Comparison of ENCODE assay signal across 15 cellular contexts in genomic region chr11:69705246-69705856, GRCh38. TPM values are rescaled to one million over a fixed set of nuclear protein-coding genes. Genes with fewer than 3 reads are reported as not detected.
A peak's percentile ranks its signal among the peaks of the same experiment; 100 is the strongest.
DNase-seq lines count a peak whose midpoint lies in the region; ATAC-seq and TF ChIP-seq lines count a peak whose summit lies in the region.
"Had no signal": no experiment of that assay in that cellular context is flagged by ENCODE, and none has a peak within 500 bp of the region (broad histone marks: within the 10 kb centered on the region; RNA-seq: fewer than 3 reads in every experiment).

No MANE protein-coding gene starts in this region.

- no peak overlapping the region for H3K9ac ChIP-seq in colonic mucosa (ENCODE audit: low read depth in 2 of 2, low read length in 2 of 2)

- no peak for ATAC-seq in stimulated activated effector memory CD8-positive, alpha-beta T cell treated with anti-CD3 and anti-CD28 coated beads, Interleukin-12 subunit alpha, Interleukin-12 subunit beta, amount 100 ng/mL, for 72 hours
- ATAC-seq: stimulated activated naive B cell treated with anti-CD40 and anti-IgM and Interleukin-4, amounts not matched to agents 10 μg/mL and 1 μg/mL and 100 μg/mL, for 72 hours had no signal

- no peak for DNase-seq in activated naive CD4-positive, alpha-beta T cell treated with anti-CD3 and anti-CD28 coated beads, Interleukin-2, amount 50 U/mL, for 16 hours
- peak; percentile 81 for DNase-seq in NCI-H2227 (lab: John Stamatoyannopoulos, UW; ENCODE audit: unreplicated experiment)
- no peak for DNase-seq in hepatocyte (ENCODE audit: low spot score)
- no peak for DNase-seq in stimulated activated effector memory CD8-positive, alpha-beta T cell treated with anti-CD3 and anti-CD28 coated beads, Interleukin-12 subunit alpha, Interleukin-12 subunit beta, amount 100 ng/mL, for 72 hours (ENCODE audit: low spot score in 2 of 2)
- no peak for DNase-seq in activated T-cell treated with anti-CD3 and anti-CD28 coated beads, Interleukin-2, amount 50 U/mL, for 48 hours
- no peak for DNase-seq in colonic mucosa
- no peak for DNase-seq in tibial nerve (ENCODE audit: low spot score in 2 of 2)
- DNase-seq: midbrain; stimulated activated naive B cell treated with anti-CD40 and anti-IgM and Interleukin-4, amounts not matched to agents 10 μg/mL and 1 μg/mL and 100 μg/mL, for 72 hours had no signal

- no peak for TF ChIP-seq POLR2A in tibial nerve (IDR thresholded peaks at IDR 0.05)

- 31% methylated on average over 20 of the region's 20 CpGs for WGBS in hepatocyte (ENCODE audit: low lambda C conversion rate, missing lambda C conversion rate)
- 45% methylated on average over 20 of the region's 20 CpGs for WGBS in tibial nerve, 2 donors

- no peaks in the 10 kb centered on the region for H3K36me3 ChIP-seq in hepatocyte (replicated peaks; ENCODE audit: insufficient read depth, low read depth)
- no peaks in the 10 kb centered on the region for H3K36me3 ChIP-seq in colonic mucosa
- H3K36me3 ChIP-seq in tibial nerve = no peaks in the 10 kb centered on the region
- H3K36me3 ChIP-seq: HAP-1, MG63, upper lobe of left lung had no signal

- peaks cover 30% of the 10 kb centered on the region for H3K27me3 Mint-ChIP-seq in activated naive CD4-positive, alpha-beta T cell treated with anti-CD3 and anti-CD28 coated beads, Interleukin-2, amount 50 U/mL, for 24 hours

- H3K4me1 ChIP-seq in hepatocyte (ENCODE audit: insufficient read depth) (peaks cover 52% of the 10 kb centered on the region), colonic mucosa (peaks cover 10% of the 10 kb centered on the region), tibial nerve (peaks cover 0 to 45% (median 8%) of the 10 kb centered on the region in 4 donors)

- H3K27me3 ChIP-seq in hepatocyte = peaks cover 49% of the 10 kb centered on the region
- peaks cover 43% of the 10 kb centered on the region for H3K27me3 ChIP-seq in colonic mucosa
- peaks cover 2 to 67% of the 10 kb centered on the region in 2 donors for H3K27me3 ChIP-seq in tibial nerve

- H3K27ac ChIP-seq in hepatocyte = no peak overlapping the region
- H3K27ac ChIP-seq in colonic mucosa = no peak overlapping the region
- H3K27ac ChIP-seq in tibial nerve = no peak overlapping the region
- H3K27ac ChIP-seq: upper lobe of left lung had no signal

- peak overlapping the region; percentile 89 for H3K4me2 ChIP-seq in hepatocyte

- no peak overlapping the region for H2AFZ ChIP-seq in hepatocyte

- TF ChIP-seq EP300 in tibial nerve (IDR thresholded peaks at IDR 0.05) = no peak

- no peak for TF ChIP-seq CTCF in hepatocyte (IDR thresholded peaks at IDR 0.05; ENCODE audit: poor library complexity)
- no peak for TF ChIP-seq CTCF in colonic mucosa (IDR thresholded peaks at IDR 0.05)
- TF ChIP-seq CTCF in tibial nerve (IDR thresholded peaks at IDR 0.05) = no peak

- peaks cover 10% of the 10 kb centered on the region for H3K4me1 Mint-ChIP-seq in activated naive CD4-positive, alpha-beta T cell treated with anti-CD3 and anti-CD28 coated beads, Interleukin-2, amount 50 U/mL, for 24 hours
- H3K4me1 Mint-ChIP-seq in stimulated activated effector memory CD8-positive, alpha-beta T cell treated with anti-CD3 and anti-CD28 coated beads, Interleukin-12 subunit alpha, Interleukin-12 subunit beta, amount 100 ng/mL, for 72 hours = peaks cover 11% of the 10 kb centered on the region

- H3K9me3 Mint-ChIP-seq in activated naive CD4-positive, alpha-beta T cell treated with anti-CD3 and anti-CD28 coated beads, Interleukin-2, amount 50 U/mL, for 24 hours = no peaks in the 10 kb centered on the region
- no peaks in the 10 kb centered on the region for H3K9me3 Mint-ChIP-seq in stimulated activated effector memory CD8-positive, alpha-beta T cell treated with anti-CD3 and anti-CD28 coated beads, Interleukin-12 subunit alpha, Interleukin-12 subunit beta, amount 100 ng/mL, for 72 hours
- H3K9me3 Mint-ChIP-seq: stimulated activated naive B cell treated with anti-CD40 and anti-IgM and Interleukin-4, amounts not matched to agents 10 μg/mL and 1 μg/mL and 100 μg/mL, for 72 hours had no signal

- H3K4me3 Mint-ChIP-seq in activated naive CD4-positive, alpha-beta T cell treated with anti-CD3 and anti-CD28 coated beads, Interleukin-2, amount 50 U/mL, for 24 hours = peak overlapping the region; percentile 42
- peak overlapping the region; percentile 28 for H3K4me3 Mint-ChIP-seq in stimulated activated effector memory CD8-positive, alpha-beta T cell treated with anti-CD3 and anti-CD28 coated beads, Interleukin-12 subunit alpha, Interleukin-12 subunit beta, amount 100 ng/mL, for 72 hours

- H3K4me3 ChIP-seq in hepatocyte = no peak overlapping the region
- no peak overlapping the region for H3K4me3 ChIP-seq in colonic mucosa
- H3K4me3 ChIP-seq in tibial nerve = no peak overlapping the region
- H3K4me3 ChIP-seq: MG63 had no signal

- H3K9me2 ChIP-seq in hepatocyte (replicated peaks; ENCODE audit: insufficient read depth) = no peaks in the 10 kb centered on the region

- H3K36me3 Mint-ChIP-seq in activated naive CD4-positive, alpha-beta T cell treated with anti-CD3 and anti-CD28 coated beads, Interleukin-2, amount 50 U/mL, for 24 hours = no peaks in the 10 kb centered on the region
- H3K36me3 Mint-ChIP-seq in stimulated activated effector memory CD8-positive, alpha-beta T cell treated with anti-CD3 and anti-CD28 coated beads, Interleukin-12 subunit alpha, Interleukin-12 subunit beta, amount 100 ng/mL, for 72 hours = no peaks in the 10 kb centered on the region
- H3K36me3 Mint-ChIP-seq: stimulated activated naive B cell treated with anti-CD40 and anti-IgM and Interleukin-4, amounts not matched to agents 10 μg/mL and 1 μg/mL and 100 μg/mL, for 72 hours had no signal

- no peaks in the 10 kb centered on the region for H3K79me2 ChIP-seq in hepatocyte

- no peaks in the 10 kb centered on the region for H4K20me1 ChIP-seq in hepatocyte (ENCODE audit: insufficient read depth, poor library complexity, severe bottlenecking)

- H3K9me3 ChIP-seq in hepatocyte (ENCODE audit: low read depth) (no peaks in the 10 kb centered on the region), colonic mucosa (no peaks in the 10 kb centered on the region), tibial nerve (no peaks in the 10 kb centered on the region)
- H3K9me3 ChIP-seq: HAP-1, MG63, upper lobe of left lung had no signal

- intact Hi-C loops in colonic mucosa (cut with DNase I) = no loop called here

- no peak overlapping the region for H3K27ac Mint-ChIP-seq in activated naive CD4-positive, alpha-beta T cell treated with anti-CD3 and anti-CD28 coated beads, Interleukin-2, amount 50 U/mL, for 24 hours
- H3K27ac Mint-ChIP-seq in stimulated activated effector memory CD8-positive, alpha-beta T cell treated with anti-CD3 and anti-CD28 coated beads, Interleukin-12 subunit alpha, Interleukin-12 subunit beta, amount 100 ng/mL, for 72 hours = no peak overlapping the region

RNA-seq across cellular contexts. Expression of gene FGF19, which starts 1.5 kb away (rescaled TPM):
- 0.16 and 1.0 TPM in 2 replicates for total RNA-seq in hepatocyte
- not detected in 2 replicates for polyA plus RNA-seq in hepatocyte
- under 1 TPM in 1 of 2 donors, not detected in 1; 0.22 TPM for total RNA-seq in colonic mucosa
- not detected for total RNA-seq in tibial nerve
- total RNA-seq: esophagus mucosa, smooth muscle cell had no signal
- polyA plus RNA-seq: smooth muscle cell had no signal

RNA-seq across cellular contexts. Expression of gene LTO1, which starts 30.2 kb away (rescaled TPM):
- total RNA-seq in hepatocyte = 13.4 and 32.9 TPM in 2 replicates
- 12.6 and 19.6 TPM in 2 replicates for polyA plus RNA-seq in hepatocyte
- total RNA-seq in colonic mucosa = 10 to 100 TPM; 11.3 to 20.0 TPM
- 10 to 100 TPM; 22.5 to 29.9 (median 23.1) TPM for total RNA-seq in tibial nerve
